Comparison of ENCODE assay signal across 13 cellular contexts in genomic region chr18:48920408-48921038, GRCh38. TPM values are rescaled to one million over a fixed set of nuclear protein-coding genes. Genes with fewer than 3 reads are reported as not detected.
A peak's percentile ranks its signal among the peaks of the same experiment; 100 is the strongest.
DNase-seq lines count a peak whose midpoint lies in the region; ATAC-seq and TF ChIP-seq lines count a peak whose summit lies in the region.
"Had no signal": no experiment of that assay in that cellular context is flagged by ENCODE, and none has a peak within 500 bp of the region (broad histone marks: within the 10 kb centered on the region; RNA-seq: fewer than 3 reads in every experiment).

No MANE protein-coding gene starts in this region.

- H3K27me3 ChIP-seq in heart left ventricle (no peaks in the 10 kb centered on the region), gastrocnemius medialis (no peaks in the 10 kb centered on the region)
- H3K27me3 ChIP-seq: spleen had no signal

- WGBS in heart left ventricle, 4 donors: 82 to 90% (median 86%) methylated on average over 16 of the region's 16 CpGs
- 68% methylated on average over 16 of the region's 16 CpGs for WGBS in urinary bladder

- ATAC-seq in heart left ventricle: no peak
- no peak for ATAC-seq in mucosa of descending colon
- no peak for ATAC-seq in gastrocnemius medialis

- no peak overlapping the region for H3K27ac ChIP-seq in heart left ventricle
- H3K27ac ChIP-seq in caudate nucleus (ENCODE audit: low read depth, low read length): peak overlapping the region; percentile 85
- H3K27ac ChIP-seq in urinary bladder (ENCODE audit: low read depth): peak overlapping the region; percentile 28
- H3K27ac ChIP-seq in gastrocnemius medialis: no peak overlapping the region

- peak; percentile 64 for DNase-seq in cardiac septum (ENCODE audit: low spot score)
- no peak for DNase-seq in heart left ventricle
- peak in 5 of 61 donors; percentile 11 to 62 (median 43) for DNase-seq in caudate nucleus (lab: John Stamatoyannopoulos, UW)
- DNase-seq in mucosa of descending colon: peak in 2 of 3 donors; percentile 23 to 40
- no peak for DNase-seq in T-helper 2 cell
- no peak for DNase-seq in COR-L47 (lab: John Stamatoyannopoulos, UW)
- DNase-seq in gastrocnemius medialis: no peak
- DNase-seq: DMS153; effector CD8-positive, alpha-beta T cell; NCI-H1694 treated with DMSO at 0.1 percent for 48 hours; spleen; trophoblast cell had no signal

- no peaks in the 10 kb centered on the region for H3K9me3 ChIP-seq in heart left ventricle
- H3K9me3 ChIP-seq in mucosa of descending colon: no peaks in the 10 kb centered on the region
- H3K9me3 ChIP-seq in gastrocnemius medialis: no peaks in the 10 kb centered on the region
- H3K9me3 ChIP-seq: spleen had no signal

- peaks cover 0 to 36% (median 28%) of the 10 kb centered on the region in 9 donors for H3K36me3 ChIP-seq in heart left ventricle
- H3K36me3 ChIP-seq in mucosa of descending colon (ENCODE audit: low read depth): no peaks in the 10 kb centered on the region
- H3K36me3 ChIP-seq in urinary bladder (ENCODE audit: insufficient read depth): peaks cover 2% of the 10 kb centered on the region
- peaks cover 0 to 15% of the 10 kb centered on the region in 2 donors for H3K36me3 ChIP-seq in gastrocnemius medialis

- in situ Hi-C loops in gastrocnemius medialis (cut with MboI; ENCODE audit: low sequenced_read_pairs in 4 of 4): no loop called here

- peaks cover 0 to 76% (median 44%) of the 10 kb centered on the region in 12 donors for H3K4me1 ChIP-seq in heart left ventricle
- H3K4me1 ChIP-seq in mucosa of descending colon (ENCODE audit: low read depth): peaks cover 35% of the 10 kb centered on the region
- peaks cover 3% of the 10 kb centered on the region for H3K4me1 ChIP-seq in urinary bladder (ENCODE audit: insufficient read depth)
- peaks cover 19 to 39% of the 10 kb centered on the region in 2 donors for H3K4me1 ChIP-seq in gastrocnemius medialis

- TF ChIP-seq CTCF in heart left ventricle (IDR thresholded peaks at IDR 0.05) (no peak), mucosa of descending colon (IDR thresholded peaks at IDR 0.05) (no peak), gastrocnemius medialis (IDR thresholded peaks at IDR 0.05 in 4 of 5, conservative IDR thresholded peaks at IDR 0.05 in 1 of 5) (no peak)

- TF ChIP-seq POLR2A in heart left ventricle (IDR thresholded peaks at IDR 0.05) (no peak), gastrocnemius medialis (IDR thresholded peaks at IDR 0.05) (no peak)

- intact Hi-C loops in cardiac septum (cut with DNase I) (no loop called here), heart left ventricle (cut with DNase I) (loop anchor here in 1 of 10 donors (10.0 kb wide), 1 partner anchor 246 kb away; no protein-coding TSS in a partner anchor), mucosa of descending colon (cut with DNase I, micrococcal nuclease) (loop anchor here in 1 of 2 donors (10.0 kb wide), 1 partner anchor 136 kb away; no protein-coding TSS in a partner anchor), gastrocnemius medialis (cut with DNase I; ENCODE audit: low total_unique reads) (no loop called here)

- H3K4me3 ChIP-seq in heart left ventricle: no peak overlapping the region
- no peak overlapping the region for H3K4me3 ChIP-seq in mucosa of descending colon
- H3K4me3 ChIP-seq in urinary bladder (ENCODE audit: low read depth, low read length): no peak overlapping the region
- no peak overlapping the region for H3K4me3 ChIP-seq in gastrocnemius medialis
- H3K4me3 ChIP-seq: spleen had no signal

RNA-seq across cellular contexts. Expression of gene SMAD7, which starts 30.2 kb away (rescaled TPM):
- total RNA-seq in cardiac septum: 42.4 TPM
- 10 to 100 TPM; 16.3 to 32.0 (median 19.9) TPM for total RNA-seq in heart left ventricle
- polyA plus RNA-seq in heart left ventricle: 10 to 100 TPM in 1 of 2 donors, 1 to 10 TPM in 1; 9.1 to 21.2 TPM
- total RNA-seq in mucosa of descending colon: 10 to 100 TPM; 22.3 to 67.4 (median 33.1) TPM
- 25.6 TPM for total RNA-seq in urinary bladder
- polyA plus RNA-seq in urinary bladder: 31.5 TPM
- total RNA-seq in gastrocnemius medialis: 10 to 100 TPM in 3 of 4 donors, 1 to 10 TPM in 1; 9.1 to 13.4 (median 10.8) TPM

Comparison
In these comparisons a context has a peak if more than half of its experiments do, and no peak if none do; other contexts are left out.
1. DNase-seq: peak in cardiac septum (single experiment) and mucosa of descending colon (2 of 3); none in heart left ventricle (0 of 5), T-helper 2 cell (0 of 5), COR-L47 (single experiment) and gastrocnemius medialis (0 of 2).
2. H3K27ac ChIP-seq: peak in caudate nucleus (single experiment) and urinary bladder (single experiment); none in heart left ventricle (0 of 12) and gastrocnemius medialis (0 of 4).